Comparison of ENCODE assay signal across 20 cellular contexts in the genomic region with DNA sequence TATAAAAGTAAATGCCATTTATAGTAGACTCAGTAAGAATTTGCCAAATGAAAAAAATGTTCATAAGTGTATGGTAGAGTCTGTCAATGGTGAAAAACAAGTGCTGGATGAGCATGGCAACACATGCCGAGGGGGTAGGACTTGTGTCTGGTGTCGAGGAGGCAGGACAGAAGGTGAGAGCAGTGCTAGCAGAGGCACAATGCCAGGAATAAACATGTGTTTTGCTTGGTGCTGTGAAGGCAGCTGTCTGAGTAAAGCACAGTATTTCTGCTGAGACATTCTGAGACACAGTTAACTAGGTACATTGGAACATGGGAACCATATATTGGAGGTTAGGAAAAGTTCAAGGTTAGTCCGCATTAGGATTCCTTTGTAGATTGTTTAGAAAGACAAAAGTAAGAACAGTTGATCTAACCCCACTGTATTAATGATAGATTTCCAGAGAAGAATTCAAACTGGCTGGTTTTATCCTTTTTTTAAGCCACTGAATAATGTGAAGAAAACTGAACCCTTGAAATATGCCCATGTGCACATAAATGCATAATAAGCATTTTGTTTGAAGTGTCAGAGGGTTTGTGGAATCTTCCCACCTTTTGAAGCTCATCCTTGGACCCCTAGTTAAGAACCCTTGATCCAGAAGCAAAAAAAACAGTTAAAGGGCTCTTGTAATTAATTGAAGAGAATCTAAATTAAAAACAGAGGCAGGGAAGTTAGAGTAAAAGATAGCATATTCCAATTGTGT. TPM values are rescaled to one million over a fixed set of nuclear protein-coding genes. Genes with fewer than 3 reads are reported as not detected.
DNase-seq lines count a peak whose midpoint lies in the region; ATAC-seq, FAIRE-seq and TF ChIP-seq lines count a peak whose summit lies in the region.
"Had no signal": no experiment of that assay in that cellular context is flagged by ENCODE, and none has a peak within 500 bp of the region (broad histone marks: within the 10 kb centered on the region; RNA-seq: fewer than 3 reads in every experiment).

No MANE protein-coding gene starts in this region.

- 97% methylated on average over 3 of the region's 3 CpGs for WGBS in HepG2 (ENCODE audit: low lambda C conversion rate)
- 90% methylated on average over 3 of the region's 3 CpGs for WGBS in right lobe of liver (ENCODE audit: insufficient coverage, low coverage, low lambda C conversion rate, missing lambda C conversion rate)

- TF ChIP-seq RAD21 in HepG2 (CRISPR knock-in tag; IDR thresholded peaks at IDR 0.05), result no peak

- POLR2A ChIA-PET in HepG2 (lab: Yijun Ruan, JAX), result no interaction called here
- POLR2A ChIA-PET in activated CD4-positive, alpha-beta memory T cell treated with anti-CD3 and anti-CD28 coated beads for 36 hours (lab: Charles Lee), result no interaction called here

- H3K4me2 ChIP-seq in HepG2 (ENCODE audit: low read depth, low read length), result no peak overlapping the region

- no peak overlapping the region for H3K9ac ChIP-seq in HepG2 (ENCODE audit: insufficient read depth, low read depth, low read length)

- H3K27ac ChIP-seq in HepG2 (ENCODE audit: extremely low read length, insufficient read depth, low read length) (no peak overlapping the region), right lobe of liver (no peak overlapping the region)
- H3K27ac ChIP-seq: Peyer's patch, SJSA1 had no signal

- H3K9me3 Mint-ChIP-seq in HFFc6, result no peaks in the 10 kb centered on the region
- H3K9me3 Mint-ChIP-seq in activated CD4-positive, alpha-beta memory T cell treated with anti-CD3 and anti-CD28 coated beads for 36 hours, result no peaks in the 10 kb centered on the region
- H3K9me3 Mint-ChIP-seq: CD8-positive, alpha-beta memory T cell had no signal

- H3K4me3 Mint-ChIP-seq in HFFc6, result no peak overlapping the region
- H3K4me3 Mint-ChIP-seq in activated CD4-positive, alpha-beta memory T cell treated with anti-CD3 and anti-CD28 coated beads for 36 hours, result no peak overlapping the region
- H3K4me3 Mint-ChIP-seq: CD8-positive, alpha-beta memory T cell had no signal

- H3K79me2 ChIP-seq in HepG2 (ENCODE audit: insufficient read depth, low read length), result no peaks in the 10 kb centered on the region

- H3K27me3 Mint-ChIP-seq in HFFc6 (ENCODE audit: insufficient read depth), result no peaks in the 10 kb centered on the region
- H3K27me3 Mint-ChIP-seq in activated CD4-positive, alpha-beta memory T cell treated with anti-CD3 and anti-CD28 coated beads for 36 hours, result no peaks in the 10 kb centered on the region
- H3K27me3 Mint-ChIP-seq: CD8-positive, alpha-beta memory T cell had no signal

- H3K27me3 ChIP-seq in HepG2 (ENCODE audit: control insufficient read depth in 1 of 2, insufficient read depth in 2 of 2, low read length in 2 of 2), result no peaks in the 10 kb centered on the region
- no peaks in the 10 kb centered on the region for H3K27me3 ChIP-seq in right lobe of liver
- H3K27me3 ChIP-seq: Peyer's patch, SJSA1 had no signal

- H3K4me3 ChIP-seq in HepG2 (replicated peaks in 1 of 3; ENCODE audit: insufficient read depth in 1 of 3, low read depth in 2 of 3, low read length in 3 of 3), result no peak overlapping the region
- H3K4me3 ChIP-seq in right lobe of liver, result no peak overlapping the region
- H3K4me3 ChIP-seq: Peyer's patch, SJSA1 had no signal

- TF ChIP-seq CTCF in HepG2 (CRISPR knock-in tag; IDR thresholded peaks at IDR 0.05) (no peak), right lobe of liver (IDR thresholded peaks at IDR 0.05) (no peak), HFFc6 (IDR thresholded peaks at IDR 0.05) (no peak)

- TF ChIP-seq POLR2A in HepG2 (IDR thresholded peaks at IDR 0.05; ENCODE audit: insufficient read depth in 1 of 2, low read depth in 2 of 2, low read length in 2 of 2) (no peak), right lobe of liver (IDR thresholded peaks at IDR 0.05) (no peak)

- H4K20me1 ChIP-seq in HepG2 (ENCODE audit: insufficient read depth, low read length), result no peaks in the 10 kb centered on the region

- no peak overlapping the region for H3K27ac Mint-ChIP-seq in HFFc6
- H3K27ac Mint-ChIP-seq in activated CD4-positive, alpha-beta memory T cell treated with anti-CD3 and anti-CD28 coated beads for 36 hours, result no peak overlapping the region

- intact Hi-C loops in HepG2 (cut with micrococcal nuclease; ENCODE audit: unreplicated experiment) (no loop called here), right lobe of liver (cut with DNase I) (no loop called here)
- intact Hi-C loops in activated CD4-positive, alpha-beta memory T cell treated with anti-CD3 and anti-CD28 coated beads for 36 hours (cut with micrococcal nuclease), result loop anchor here (10.0 kb wide), 2 partner anchors 795 to 955 kb away; no protein-coding TSS in a partner anchor

- CTCF ChIA-PET in HepG2 (lab: Yijun Ruan, JAX; ENCODE audit: low intra/inter-chr PET ratio, low total read pairs), result no interaction called here
- CTCF ChIA-PET in activated CD4-positive, alpha-beta memory T cell treated with anti-CD3 and anti-CD28 coated beads for 36 hours (lab: Charles Lee), result no interaction called here

- ATAC-seq in HepG2, result no peak
- ATAC-seq in right lobe of liver, result no peak

- BruUV-seq in HepG2 (replicated peaks; lab: Mats Ljungman, UMichigan), result no TSS peak

- H3K4me1 ChIP-seq in HepG2 (ENCODE audit: insufficient read depth, low read length), result no peaks in the 10 kb centered on the region
- no peaks in the 10 kb centered on the region for H3K4me1 ChIP-seq in right lobe of liver
- H3K4me1 ChIP-seq: Peyer's patch, SJSA1 had no signal

- no peaks in the 10 kb centered on the region for H3K36me3 Mint-ChIP-seq in HFFc6 (ENCODE audit: low read depth)
- peaks cover 26% of the 10 kb centered on the region for H3K36me3 Mint-ChIP-seq in activated CD4-positive, alpha-beta memory T cell treated with anti-CD3 and anti-CD28 coated beads for 36 hours

- no peak for DNase-seq in HepG2 (ENCODE audit: low spot score)
- no peak for DNase-seq in right lobe of liver
- peak; percentile 63 for DNase-seq in NCI-H2171 (lab: John Stamatoyannopoulos, UW)
- DNase-seq in cerebellar cortex (ENCODE audit: low spot score), result peak; percentile 15
- DNase-seq in NCI-H1092 (lab: John Stamatoyannopoulos, UW), result no peak
- DNase-seq in NCI-H187 (lab: John Stamatoyannopoulos, UW), result no peak
- no peak for DNase-seq in HFFc6
- no peak for DNase-seq in activated CD4-positive, alpha-beta memory T cell treated with anti-CD3 and anti-CD28 coated beads for 36 hours
- DNase-seq: C1 segment of cervical spinal cord; CD8-positive, alpha-beta memory T cell; DMS79 treated with DMSO at 0.1 percent for 48 hours; Karpas-422; MM.1S; NCI-H1930; NCI-H526; NK-92 treated with Interleukin-12 subunit alpha and Interleukin-12 subunit beta, amount 100 ng/mL, for 24 hours; Peyer's patch had no signal

- no peaks in the 10 kb centered on the region for H3K9me3 ChIP-seq in HepG2 (ENCODE audit: low read length)
- H3K9me3 ChIP-seq in right lobe of liver, result no peaks in the 10 kb centered on the region
- H3K9me3 ChIP-seq: Peyer's patch, SJSA1 had no signal

- in situ Hi-C loops in HepG2 (cut with HindIII; ENCODE audit: extremely low pct_ligation_motif_present, low pct_unique_long_range_greater_than_20kb), result loop anchor here (10.0 kb wide), 1 partner anchor 295 kb away; no protein-coding TSS in a partner anchor

- no peak for FAIRE-seq in HepG2 (lab: Jason Lieb, UNC)
- FAIRE-seq: H54 had no signal

- peaks cover 4 to 10% of the 10 kb centered on the region in 2 experiments; a peak in 4 of 5 replicates for H3K36me3 ChIP-seq in HepG2 (replicated peaks in 1 of 2; ENCODE audit: control insufficient read depth in 1 of 2, insufficient read depth in 2 of 2, low read length in 2 of 2)
- H3K36me3 ChIP-seq in right lobe of liver, result peaks cover 0 to 28% (median 11%) of the 10 kb centered on the region in 4 donors

- no peak for TF ChIP-seq EP300 in HepG2 (IDR thresholded peaks at IDR 0.05; ENCODE audit: low read depth in 2 of 2, low read length in 2 of 2)
- no peak for TF ChIP-seq EP300 in HepG2 (CRISPR knock-in tag; IDR thresholded peaks at IDR 0.05; ENCODE audit: borderline replicate concordance)

- no peaks in the 10 kb centered on the region for H3K4me1 Mint-ChIP-seq in HFFc6 (ENCODE audit: low read depth)
- peaks cover 14% of the 10 kb centered on the region for H3K4me1 Mint-ChIP-seq in activated CD4-positive, alpha-beta memory T cell treated with anti-CD3 and anti-CD28 coated beads for 36 hours (ENCODE audit: low read depth)

- H2AFZ ChIP-seq in HepG2 (ENCODE audit: low read length), result no peak overlapping the region

RNA-seq across cellular contexts. Expression of a gene that starts 7.1 kb away (rescaled TPM):
- total RNA-seq in HepG2 (2016; rRNA removed; fragmentation: Illumina TruSeq; extraction: Trizol) (25.2 and 30.4 TPM in 2 replicates), right lobe of liver (1 to 10 TPM; 5.1 to 7.4 (median 5.6) TPM)
- total RNA-seq in HepG2 (2016; cell fraction: cytosol; rRNA removed; fragmentation: Illumina TruSeq; extraction: Trizol; ENCODE audit: low read depth), result 2.2 and 3.2 TPM in 2 replicates
- 23.2 and 30.4 TPM in 2 replicates for total RNA-seq in HepG2 (2016; cell fraction: insoluble cytoplasmic fraction; rRNA removed; fragmentation: Illumina TruSeq; extraction: Trizol)
- total RNA-seq in HepG2 (2016; cell fraction: membrane; rRNA removed; fragmentation: Illumina TruSeq; extraction: Trizol), result 6.4 and 7.0 TPM in 2 replicates
- 21.4 and 22.9 TPM in 2 replicates for total RNA-seq in HepG2 (2016; cell fraction: nucleus; rRNA removed; fragmentation: Illumina TruSeq; extraction: Trizol)
- 4.2 and 5.7 TPM in 2 replicates for polyA plus RNA-seq in HepG2 (2011; rRNA removed)
- polyA plus RNA-seq in HepG2 (2011; cell fraction: cytosol; rRNA removed), result 2.2 TPM in 2 replicates
- polyA plus RNA-seq in HepG2 (2011; cell fraction: nucleus; rRNA removed), result 4.0 and 4.5 TPM in 2 replicates
- 6.6 and 6.9 TPM in 2 replicates for polyA plus RNA-seq in HepG2 (2012)
- 0.85 and 1.4 TPM in 2 replicates for polyA plus RNA-seq in HepG2 (2016; cell fraction: cytosol; fragmentation: Illumina TruSeq; extraction: Trizol; ENCODE audit: low read depth)
- 20.1 and 23.5 TPM in 2 replicates for polyA plus RNA-seq in HepG2 (2016; cell fraction: insoluble cytoplasmic fraction; fragmentation: Illumina TruSeq; extraction: Trizol; ENCODE audit: low read depth)
- polyA plus RNA-seq in HepG2 (2016; cell fraction: membrane; fragmentation: Illumina TruSeq; extraction: Trizol; ENCODE audit: low read depth), result 2.9 and 3.3 TPM in 2 replicates
- 21.9 and 22.2 TPM in 2 replicates for polyA plus RNA-seq in HepG2 (2016; cell fraction: nucleus; fragmentation: Illumina TruSeq; extraction: Trizol; ENCODE audit: insufficient read depth, low read depth)
- polyA minus RNA-seq in HepG2 (2011; rRNA and poly(A)+ RNA removed; ENCODE audit: low replicate concordance), result 5.7 and 5.8 TPM in 2 replicates
- polyA minus RNA-seq in HepG2 (2011; cell fraction: cytosol; rRNA and poly(A)+ RNA removed), result 1.6 and 2.4 TPM in 2 replicates
- polyA minus RNA-seq in HepG2 (2011; cell fraction: nucleus; rRNA and poly(A)+ RNA removed), result 13.0 and 14.2 TPM in 2 replicates
- total RNA-seq in HFFc6 (2021; fragmentation: NEBNext Ultra II Directional; extraction: Animal tissue kit (Norgen Biotek cat#: 25700)), result 10 to 100 TPM; 13.8 to 16.6 (median 14.9) TPM
- 10 to 100 TPM; 12.2 to 12.5 TPM for total RNA-seq in activated CD4-positive, alpha-beta memory T cell treated with anti-CD3 and anti-CD28 coated beads for 36 hours

RNA-seq across cellular contexts. Expression of a gene that starts 46.8 kb away (rescaled TPM):
- 1.2 and 1.4 TPM in 2 replicates for total RNA-seq in HepG2 (2016; rRNA removed; fragmentation: Illumina TruSeq; extraction: Trizol)
- 0.79 and 1.2 TPM in 2 replicates for total RNA-seq in HepG2 (2016; cell fraction: cytosol; rRNA removed; fragmentation: Illumina TruSeq; extraction: Trizol; ENCODE audit: low read depth)
- total RNA-seq in HepG2 (2016; cell fraction: insoluble cytoplasmic fraction; rRNA removed; fragmentation: Illumina TruSeq; extraction: Trizol), result 1.1 and 1.2 TPM in 2 replicates
- total RNA-seq in HepG2 (2016; cell fraction: membrane; rRNA removed; fragmentation: Illumina TruSeq; extraction: Trizol), result 0.38 and 0.56 TPM in 2 replicates
- 2.1 and 2.5 TPM in 2 replicates for total RNA-seq in HepG2 (2016; cell fraction: nucleus; rRNA removed; fragmentation: Illumina TruSeq; extraction: Trizol)
- polyA plus RNA-seq in HepG2 (2011; rRNA removed), result 1.3 and 1.7 TPM in 2 replicates
- polyA plus RNA-seq in HepG2 (2011; cell fraction: cytosol; rRNA removed), result 0.95 and 0.97 TPM in 2 replicates
- polyA plus RNA-seq in HepG2 (2011; cell fraction: nucleus; rRNA removed), result 2.0 and 2.4 TPM in 2 replicates
- polyA plus RNA-seq in HepG2 (2012), result 0.32 and 0.47 TPM in 2 replicates
- polyA plus RNA-seq in HepG2 (2016; cell fraction: cytosol; fragmentation: Illumina TruSeq; extraction: Trizol; ENCODE audit: low read depth), result 0.01 and 0.05 TPM in 2 replicates
- polyA plus RNA-seq in HepG2 (2016; cell fraction: insoluble cytoplasmic fraction; fragmentation: Illumina TruSeq; extraction: Trizol; ENCODE audit: low read depth), result 0.70 and 0.73 TPM in 2 replicates
- 0.10 and 0.12 TPM in 2 replicates for polyA plus RNA-seq in HepG2 (2016; cell fraction: membrane; fragmentation: Illumina TruSeq; extraction: Trizol; ENCODE audit: low read depth)
- 1.9 TPM in 2 replicates for polyA plus RNA-seq in HepG2 (2016; cell fraction: nucleus; fragmentation: Illumina TruSeq; extraction: Trizol; ENCODE audit: insufficient read depth, low read depth)
- 0.05 and 2.9 TPM in 2 replicates for polyA minus RNA-seq in HepG2 (2011; rRNA and poly(A)+ RNA removed; ENCODE audit: low replicate concordance)
- 3.0 and 3.2 TPM in 2 replicates for polyA minus RNA-seq in HepG2 (2011; cell fraction: cytosol; rRNA and poly(A)+ RNA removed)
- 6.2 and 8.8 TPM in 2 replicates for polyA minus RNA-seq in HepG2 (2011; cell fraction: nucleus; rRNA and poly(A)+ RNA removed)
- total RNA-seq in right lobe of liver, result 1 to 10 TPM; 1.2 to 9.4 (median 6.3) TPM
- 1 to 10 TPM; 1.2 to 3.1 (median 1.4) TPM for total RNA-seq in HFFc6 (2021; fragmentation: NEBNext Ultra II Directional; extraction: Animal tissue kit (Norgen Biotek cat#: 25700))
- total RNA-seq in activated CD4-positive, alpha-beta memory T cell treated with anti-CD3 and anti-CD28 coated beads for 36 hours, result not detected
- total RNA-seq: A673; CD8-positive, alpha-beta memory T cell had no signal
- polyA plus RNA-seq: CD8-positive, alpha-beta memory T cell had no signal

Comparison
In these comparisons a context has a peak if more than half of its experiments do, and no peak if none do; other contexts are left out.
1. DNase-seq: peak in NCI-H2171 (single experiment) and cerebellar cortex (single experiment); none in HepG2 (single experiment), right lobe of liver (0 of 3), NCI-H1092 (single experiment), NCI-H187 (0 of 2), HFFc6 (single experiment) and activated CD4-positive, alpha-beta memory T cell treated with anti-CD3 and anti-CD28 coated beads for 36 hours (single experiment).